Comparison of ENCODE assay signal across 23 cellular contexts in genomic region chr2:138550670-138551287, GRCh38. TPM values are rescaled to one million over a fixed set of nuclear protein-coding genes. Genes with fewer than 3 reads are reported as not detected.
DNase-seq lines count a peak whose midpoint lies in the region; ATAC-seq and TF ChIP-seq lines count a peak whose summit lies in the region.
"Had no signal": no experiment of that assay in that cellular context is flagged by ENCODE, and none has a peak within 500 bp of the region (broad histone marks: within the 10 kb centered on the region; RNA-seq: fewer than 3 reads in every experiment).

No MANE protein-coding gene starts in this region.

- BruUV-seq in mammary epithelial cell (replicated peaks; lab: Mats Ljungman, UMichigan) (TSS peak; percentile 9), MCF 10A (replicated peaks; lab: Mats Ljungman, UMichigan) (no TSS peak)

- H3K79me2 ChIP-seq in mammary epithelial cell (ENCODE audit: insufficient read depth, low read length): peaks cover 36% of the 10 kb centered on the region

- TF ChIP-seq EP300 in tibial nerve (IDR thresholded peaks at IDR 0.05): no peak

- peaks cover 11% of the 10 kb centered on the region for H3K4me1 Mint-ChIP-seq in MCF 10A (ENCODE audit: insufficient read depth, unreplicated experiment)
- peaks cover 24% of the 10 kb centered on the region for H3K4me1 Mint-ChIP-seq in activated B cell treated with CpG ODN at 0.5 μM for 24 hours
- H3K4me1 Mint-ChIP-seq in natural killer cell: peaks cover 29 to 30% of the 10 kb centered on the region in 2 donors
- H3K4me1 Mint-ChIP-seq in stimulated activated naive B cell treated with anti-CD40 and anti-IgM and Interleukin-4, amounts not matched to agents 10 μg/mL and 1 μg/mL and 100 μg/mL, for 72 hours: peaks cover 17 to 33% of the 10 kb centered on the region in 2 donors

- no peak overlapping the region for H3K9ac ChIP-seq in mammary epithelial cell (ENCODE audit: insufficient read depth, low read length)
- H3K9ac ChIP-seq: KMS-11, SK-N-SH had no signal

- no peaks in the 10 kb centered on the region for H3K4me1 ChIP-seq in mammary epithelial cell (ENCODE audit: insufficient read depth, low read length)
- peaks cover 0 to 10% (median 3%) of the 10 kb centered on the region in 4 donors for H3K4me1 ChIP-seq in tibial nerve
- no peaks in the 10 kb centered on the region for H3K4me1 ChIP-seq in effector memory CD4-positive, alpha-beta T cell (ENCODE audit: control insufficient read depth, insufficient read depth, low read length, poor library complexity, severe bottlenecking)

- no peak for TF ChIP-seq POLR2A in tibial nerve (IDR thresholded peaks at IDR 0.05)

- no peak for DNase-seq in mammary epithelial cell
- DNase-seq in MCF 10A (ENCODE audit: unreplicated experiment): no peak
- DNase-seq in activated B cell treated with CpG ODN at 0.5 μM for 24 hours: no peak
- no peak for DNase-seq in natural killer cell
- no peak for DNase-seq in stimulated activated naive B cell treated with anti-CD40 and anti-IgM and Interleukin-4, amounts not matched to agents 10 μg/mL and 1 μg/mL and 100 μg/mL, for 72 hours
- no peak for DNase-seq in G401 (ENCODE audit: low spot score)
- DNase-seq in tibial nerve (ENCODE audit: low spot score in 2 of 2): no peak
- no peak for DNase-seq in effector memory CD4-positive, alpha-beta T cell
- DNase-seq: 8988T, ACHN, DMS153, IMR-90, NCI-H1048, NCI-H1436, NCI-H1930, NCI-H2107, NCI-H446, NCI-H524 treated with DMSO at 0.1 percent for 48 hours, NCI-H774, PC-3, SK-N-SH had no signal

- H3K27ac Mint-ChIP-seq in MCF 10A (ENCODE audit: low read depth, unreplicated experiment): no peak overlapping the region
- peak overlapping the region; percentile 44 for H3K27ac Mint-ChIP-seq in activated B cell treated with CpG ODN at 0.5 μM for 24 hours
- peak overlapping the region; percentile 39 to 71 for H3K27ac Mint-ChIP-seq in natural killer cell
- peak overlapping the region; percentile 91 for H3K27ac Mint-ChIP-seq in stimulated activated naive B cell treated with anti-CD40 and anti-IgM and Interleukin-4, amounts not matched to agents 10 μg/mL and 1 μg/mL and 100 μg/mL, for 72 hours

- H3K36me3 Mint-ChIP-seq in MCF 10A (ENCODE audit: insufficient read depth, unreplicated experiment) (peaks cover 12% of the 10 kb centered on the region), activated B cell treated with CpG ODN at 0.5 μM for 24 hours (ENCODE audit: low read depth) (peaks cover 56% of the 10 kb centered on the region), natural killer cell (no peaks in the 10 kb centered on the region)
- H3K36me3 Mint-ChIP-seq in stimulated activated naive B cell treated with anti-CD40 and anti-IgM and Interleukin-4, amounts not matched to agents 10 μg/mL and 1 μg/mL and 100 μg/mL, for 72 hours: peaks cover 21 to 38% of the 10 kb centered on the region in 2 donors

- no peaks in the 10 kb centered on the region for H3K9me3 ChIP-seq in mammary epithelial cell (replicated peaks; ENCODE audit: insufficient read depth, low read length)
- H3K9me3 ChIP-seq in tibial nerve: no peaks in the 10 kb centered on the region
- H3K9me3 ChIP-seq in effector memory CD4-positive, alpha-beta T cell (ENCODE audit: control insufficient read depth, low read length): no peaks in the 10 kb centered on the region
- H3K9me3 ChIP-seq: SK-N-SH had no signal

- no peaks in the 10 kb centered on the region for H3K9me3 Mint-ChIP-seq in MCF 10A (ENCODE audit: unreplicated experiment)
- no peaks in the 10 kb centered on the region for H3K9me3 Mint-ChIP-seq in activated B cell treated with CpG ODN at 0.5 μM for 24 hours
- H3K9me3 Mint-ChIP-seq in natural killer cell: no peaks in the 10 kb centered on the region
- H3K9me3 Mint-ChIP-seq in stimulated activated naive B cell treated with anti-CD40 and anti-IgM and Interleukin-4, amounts not matched to agents 10 μg/mL and 1 μg/mL and 100 μg/mL, for 72 hours: no peaks in the 10 kb centered on the region

- TF ChIP-seq CTCF in mammary epithelial cell (conservative IDR thresholded peaks at IDR 0.05 in 1 of 2, IDR thresholded peaks at IDR 0.05 in 1 of 2; ENCODE audit: extremely low read depth in 1 of 2, insufficient read depth in 1 of 2, low read depth in 1 of 2, low read length in 2 of 2) (no peak), MCF 10A (IDR thresholded peaks at IDR 0.05; ENCODE audit: unreplicated experiment) (no peak), activated B cell treated with CpG ODN at 0.5 μM for 24 hours (IDR thresholded peaks at IDR 0.05) (no peak), natural killer cell (IDR thresholded peaks at IDR 0.05) (no peak), tibial nerve (IDR thresholded peaks at IDR 0.05) (no peak)

- POLR2A ChIA-PET in MCF 10A (lab: Yijun Ruan, JAX) (no interaction called here), activated B cell treated with CpG ODN at 0.5 μM for 24 hours (lab: Charles Lee) (no interaction called here)

- in situ Hi-C loops in mammary epithelial cell (cut with MboI; ENCODE audit: low sequenced_read_pairs in 2 of 2) (no loop called here), G401 (cut with HindIII; ENCODE audit: low sequenced_read_pairs) (no loop called here)

- peaks cover 4% of the 10 kb centered on the region for H3K36me3 ChIP-seq in mammary epithelial cell (ENCODE audit: insufficient read depth, low read length)
- H3K36me3 ChIP-seq in tibial nerve: peaks cover 0 to 31% (median 0%) of the 10 kb centered on the region in 3 donors
- H3K36me3 ChIP-seq in effector memory CD4-positive, alpha-beta T cell (ENCODE audit: control insufficient read depth, insufficient read depth, low read length): peaks cover 11% of the 10 kb centered on the region

- H3K27me3 ChIP-seq in mammary epithelial cell (ENCODE audit: insufficient read depth, low read length): no peaks in the 10 kb centered on the region
- H3K27me3 ChIP-seq in tibial nerve: no peaks in the 10 kb centered on the region
- H3K27me3 ChIP-seq in effector memory CD4-positive, alpha-beta T cell (replicated peaks; ENCODE audit: control insufficient read depth, insufficient read depth, low read length, poor library complexity, severe bottlenecking): no peaks in the 10 kb centered on the region

- no peak overlapping the region for H3K27ac ChIP-seq in mammary epithelial cell (ENCODE audit: insufficient read depth, low read depth, low read length)
- H3K27ac ChIP-seq in tibial nerve: no peak overlapping the region
- H3K27ac ChIP-seq in effector memory CD4-positive, alpha-beta T cell (ENCODE audit: insufficient read depth, low read length, poor library complexity, severe bottlenecking): no peak overlapping the region
- H3K27ac ChIP-seq: KMS-11 had no signal

- dilution Hi-C loops in mammary epithelial cell (cut with HindIII; ENCODE audit: low sequenced_read_pairs): no loop called here

- 89% methylated on average over 3 of the region's 3 CpGs for WGBS in mammary epithelial cell (ENCODE audit: low coverage, missing lambda C conversion rate)
- WGBS in tibial nerve, 2 donors: 79 to 81% methylated on average over 3 of the region's 3 CpGs

- H3K27me3 Mint-ChIP-seq in MCF 10A (ENCODE audit: insufficient read depth, unreplicated experiment) (no peaks in the 10 kb centered on the region), activated B cell treated with CpG ODN at 0.5 μM for 24 hours (no peaks in the 10 kb centered on the region), natural killer cell (ENCODE audit: low read depth in 2 of 2) (no peaks in the 10 kb centered on the region)
- H3K27me3 Mint-ChIP-seq in stimulated activated naive B cell treated with anti-CD40 and anti-IgM and Interleukin-4, amounts not matched to agents 10 μg/mL and 1 μg/mL and 100 μg/mL, for 72 hours: no peaks in the 10 kb centered on the region

- ATAC-seq in activated B cell treated with CpG ODN at 0.5 μM for 24 hours (ENCODE audit: low read depth) (no peak), natural killer cell (no peak)
- ATAC-seq in stimulated activated naive B cell treated with anti-CD40 and anti-IgM and Interleukin-4, amounts not matched to agents 10 μg/mL and 1 μg/mL and 100 μg/mL, for 72 hours (replicated peaks): peak; percentile 63 to 68
- ATAC-seq: HCT116, PC-3 had no signal

- H3K4me2 ChIP-seq in mammary epithelial cell (ENCODE audit: insufficient read depth, low read depth, low read length): no peak overlapping the region
- H3K4me2 ChIP-seq: KMS-11, SK-N-SH had no signal

- peaks cover 2% of the 10 kb centered on the region for H4K20me1 ChIP-seq in mammary epithelial cell (ENCODE audit: insufficient read depth, low read length)

- no peak overlapping the region for H3K4me3 ChIP-seq in mammary epithelial cell (replicated peaks in 1 of 3; ENCODE audit: insufficient read depth in 1 of 3, low read depth in 2 of 3, low read length in 3 of 3)
- H3K4me3 ChIP-seq in tibial nerve: no peak overlapping the region
- no peak overlapping the region for H3K4me3 ChIP-seq in effector memory CD4-positive, alpha-beta T cell (ENCODE audit: insufficient read depth, low read depth, low read length, poor library complexity, severe bottlenecking)

- H3K4me3 Mint-ChIP-seq in MCF 10A (ENCODE audit: unreplicated experiment) (no peak overlapping the region), activated B cell treated with CpG ODN at 0.5 μM for 24 hours (no peak overlapping the region), natural killer cell (peak overlapping the region; percentile 45)
- H3K4me3 Mint-ChIP-seq in stimulated activated naive B cell treated with anti-CD40 and anti-IgM and Interleukin-4, amounts not matched to agents 10 μg/mL and 1 μg/mL and 100 μg/mL, for 72 hours: peak overlapping the region; percentile 2 to 51

- H2AFZ ChIP-seq in mammary epithelial cell (ENCODE audit: low read depth, low read length): no peak overlapping the region

- intact Hi-C loops in mammary epithelial cell (cut with micrococcal nuclease) (no loop called here), MCF 10A (cut with micrococcal nuclease) (no loop called here), activated B cell treated with CpG ODN at 0.5 μM for 24 hours (cut with micrococcal nuclease) (loop anchor here (2.0 kb wide), 1 partner anchor 14 kb away; no protein-coding TSS in a partner anchor), natural killer cell (cut with micrococcal nuclease) (no loop called here)

- CTCF ChIA-PET in mammary epithelial cell (lab: Charles Lee; ENCODE audit: low non-redundant PET) (no interaction called here), MCF 10A (lab: Yijun Ruan, JAX) (interaction anchor here (0.6 to 0.7 kb wide), 2 partner anchors 171 to 625 kb away, joined by 3 read pairs; no protein-coding TSS in a partner anchor), activated B cell treated with CpG ODN at 0.5 μM for 24 hours (lab: Charles Lee) (no interaction called here)

RNA-seq across cellular contexts. Expression of gene SPOPL, which starts 49.2 kb away (rescaled TPM):
- total RNA-seq in mammary epithelial cell (10 to 100 TPM; 23.2 to 24.3 TPM), MCF 10A (2022) (15.8 and 17.7 TPM in 2 replicates), activated B cell treated with CpG ODN at 0.5 μM for 24 hours (32.5 and 36.9 TPM in 2 replicates), natural killer cell (10 to 100 TPM; 32.2 to 35.9 (median 33.8) TPM), tibial nerve (10 to 100 TPM; 15.9 to 22.7 (median 16.6) TPM)
- polyA plus RNA-seq in mammary epithelial cell: 8.6 TPM
- 30.0 TPM for polyA minus RNA-seq in mammary epithelial cell
- 6.0 and 6.4 TPM in 2 replicates for total RNA-seq in G401 (2014; rRNA removed; shearing (Covaris generic))

Comparison
In these comparisons a context has a peak if more than half of its experiments do, and no peak if none do; other contexts are left out.
1. H3K4me3 Mint-ChIP-seq: peak in natural killer cell (single experiment) and stimulated activated naive B cell treated with anti-CD40 and anti-IgM and Interleukin-4, amounts not matched to agents 10 μg/mL and 1 μg/mL and 100 μg/mL, for 72 hours (2 of 2); none in MCF 10A (single experiment) and activated B cell treated with CpG ODN at 0.5 μM for 24 hours (single experiment).
2. ATAC-seq: peak in stimulated activated naive B cell treated with anti-CD40 and anti-IgM and Interleukin-4, amounts not matched to agents 10 μg/mL and 1 μg/mL and 100 μg/mL, for 72 hours (2 of 2); none in activated B cell treated with CpG ODN at 0.5 μM for 24 hours (single experiment) and natural killer cell (0 of 3).